11 cellular contexts compared by ENCODE assay signal in the genomic region with DNA sequence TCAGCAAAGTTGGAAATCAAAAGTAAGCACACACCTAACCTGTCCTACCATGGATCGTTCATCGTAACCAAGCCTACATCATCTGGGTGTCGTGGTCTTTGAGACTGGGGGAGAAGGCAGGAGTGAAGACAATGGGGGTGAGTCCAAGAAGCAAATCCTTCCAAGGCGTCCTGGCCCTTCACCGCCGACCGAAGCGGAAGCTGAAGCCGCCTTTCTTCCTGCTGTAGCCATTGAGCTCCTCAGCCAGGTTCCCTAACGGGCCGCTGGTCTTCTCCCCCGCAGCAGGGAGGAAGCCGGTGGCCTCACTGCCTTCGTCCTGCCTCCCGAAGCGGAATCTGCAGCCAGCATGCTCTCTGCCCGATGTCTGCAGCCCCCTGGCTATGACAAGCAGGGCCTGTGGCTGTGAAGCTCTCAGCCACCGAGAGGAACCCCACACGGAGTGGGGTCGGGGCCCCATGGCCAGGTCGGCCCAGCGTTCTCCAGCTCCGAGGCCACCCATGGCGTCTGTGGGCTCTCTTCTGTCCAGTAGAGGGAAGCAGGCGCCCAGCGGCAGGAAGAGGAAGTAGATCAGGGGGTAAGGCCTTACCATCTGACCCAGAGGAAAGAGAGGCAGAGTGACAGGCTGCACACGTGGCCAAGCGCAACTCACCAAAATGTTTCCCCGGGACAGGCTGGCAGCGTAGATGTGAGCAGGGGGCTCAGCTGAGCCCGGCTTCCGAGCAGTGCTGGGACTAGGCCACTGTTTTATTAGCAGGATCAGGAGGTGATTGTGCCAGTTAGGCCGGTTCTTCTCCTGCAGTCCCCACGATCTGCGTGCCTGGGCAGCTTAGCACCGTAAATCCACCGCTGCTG. TPM values are rescaled to one million over a fixed set of nuclear protein-coding genes. Genes with fewer than 3 reads are reported as not detected.
DNase-seq lines count a peak whose midpoint lies in the region; TF ChIP-seq lines count a peak whose summit lies in the region.
"Had no signal": no experiment of that assay in that cellular context is flagged by ENCODE, and none has a peak within 500 bp of the region (broad histone marks: within the 10 kb centered on the region; RNA-seq: fewer than 3 reads in every experiment).

No MANE protein-coding gene starts in this region.

- H3K27ac ChIP-seq in substantia nigra (ENCODE audit: low read depth, low read length, poor library complexity, severe bottlenecking): peak overlapping the region; percentile 42
- H3K27ac ChIP-seq: suprapubic skin had no signal

- peaks cover 6% of the 10 kb centered on the region for H3K36me3 ChIP-seq in kidney epithelial cell (ENCODE audit: control insufficient read depth, insufficient read depth, low read length)

- H3K27me3 Mint-ChIP-seq in brain: peaks cover 2% of the 10 kb centered on the region

- peak; percentile 49 for TF ChIP-seq CTCF in LNCAP (IDR thresholded peaks at IDR 0.05)
- peak in 1 of 2 experiments; percentile 52 for TF ChIP-seq CTCF in brain (conservative IDR thresholded peaks at IDR 0.05)
- peak; percentile 54 for TF ChIP-seq CTCF in kidney epithelial cell (IDR thresholded peaks at IDR 0.05; ENCODE audit: insufficient read depth, low read length, poor library complexity, severe bottlenecking)

- H3K4me3 Mint-ChIP-seq in brain: peak overlapping the region in 1 of 5 experiments; percentile 4

- peaks cover 8% of the 10 kb centered on the region for H3K36me3 Mint-ChIP-seq in brain

- no peak for DNase-seq in kidney epithelial cell (ENCODE audit: low read depth)
- peak in 22 of 49 donors; percentile 14 to 65 (median 33) for DNase-seq in substantia nigra (lab: John Stamatoyannopoulos, UW)
- no peak for DNase-seq in middle frontal gyrus (ENCODE audit: extremely low spot score, low spot score)
- DNase-seq in cortex of kidney (lab: John Stamatoyannopoulos, UW): no peak
- no peak for DNase-seq in kidney tubule cell (ENCODE audit: low spot score)
- no peak for DNase-seq in activated gamma-delta T cell (lab: John Stamatoyannopoulos, UW)
- DNase-seq: NCI-H748 treated with DMSO at 0.1 percent for 48 hours had no signal

- no peaks in the 10 kb centered on the region for H3K9me3 Mint-ChIP-seq in brain

- peaks cover 59% of the 10 kb centered on the region for H3K4me1 Mint-ChIP-seq in brain

- peak overlapping the region in 4 of 5 experiments; percentile 25 to 98 (median 90) for H3K27ac Mint-ChIP-seq in brain

- H3K4me3 ChIP-seq in kidney epithelial cell (ENCODE audit: low read depth, low read length): no peak overlapping the region
- H3K4me3 ChIP-seq: suprapubic skin had no signal

- H3K27me3 ChIP-seq in kidney epithelial cell (ENCODE audit: control insufficient read depth, insufficient read depth, low read length): peaks cover 22% of the 10 kb centered on the region

RNA-seq across cellular contexts. Expression of gene QRFP, which starts 3.1 kb away (rescaled TPM):
- not detected for polyA plus RNA-seq in brain (ENCODE audit: insufficient read depth, low read depth, low replicate concordance)
- total RNA-seq in kidney epithelial cell: not detected in 2 replicates
- total RNA-seq: renal cortical epithelial cell, suprapubic skin had no signal

RNA-seq across cellular contexts. Expression of gene FIBCD1, which starts 45.6 kb away (rescaled TPM):
- polyA plus RNA-seq in brain (ENCODE audit: insufficient read depth, low read depth, low replicate concordance): 0.78 TPM
- 2.3 and 2.6 TPM in 2 replicates for total RNA-seq in kidney epithelial cell
- total RNA-seq: suprapubic skin had no signal

RNA-seq across cellular contexts. Expression of gene ABL1, which starts 58.4 kb away (rescaled TPM):
- 89.7 TPM for polyA plus RNA-seq in brain (ENCODE audit: insufficient read depth, low read depth, low replicate concordance)
- total RNA-seq in kidney epithelial cell: 83.7 and 90.2 TPM in 2 replicates
